Comparison of ENCODE assay signal across 8 cellular contexts in genomic region chr6:29702519-29703103, GRCh38. TPM values are rescaled to one million over a fixed set of nuclear protein-coding genes. Genes with fewer than 3 reads are reported as not detected.
A peak's percentile ranks its signal among the peaks of the same experiment; 100 is the strongest.
DNase-seq lines count a peak whose midpoint lies in the region; ATAC-seq and TF ChIP-seq lines count a peak whose summit lies in the region.

No MANE protein-coding gene starts in this region.

- WGBS in prostate gland, result 17% methylated on average over 14 of the region's 17 CpGs
- 7 to 32% methylated on average over 17 of the region's 17 CpGs for WGBS in sigmoid colon, 2 donors

- TF ChIP-seq EP300 in sigmoid colon (IDR thresholded peaks at IDR 0.05), result no peak

- peak; percentile 42 for ATAC-seq in sciatic nerve
- ATAC-seq in GM19395 (IDR thresholded peaks at IDR 0.05; ENCODE audit: unreplicated experiment), result no peak

- H3K27ac ChIP-seq in prostate gland (no peak overlapping the region), sigmoid colon (no peak overlapping the region)

- H3K9me3 ChIP-seq in prostate gland (no peaks in the 10 kb centered on the region), sigmoid colon (no peaks in the 10 kb centered on the region)

- H3K27me3 ChIP-seq in prostate gland (replicated peaks; ENCODE audit: insufficient read depth) (no peaks in the 10 kb centered on the region), sigmoid colon (peaks cover 0 to 18% (median 0%) of the 10 kb centered on the region in 3 donors)

- TF ChIP-seq POLR2A in prostate gland (IDR thresholded peaks at IDR 0.05), result no peak
- no peak for TF ChIP-seq POLR2A in sigmoid colon (IDR thresholded peaks at IDR 0.05)

- H3K4me3 ChIP-seq in GM12864 (ENCODE audit: low read depth, low read length), result no peak overlapping the region
- H3K4me3 ChIP-seq in fibroblast of villous mesenchyme (ENCODE audit: low read depth, low read length), result no peak overlapping the region
- no peak overlapping the region for H3K4me3 ChIP-seq in prostate gland
- no peak overlapping the region for H3K4me3 ChIP-seq in sigmoid colon

- TF ChIP-seq CTCF in GM12864 (IDR thresholded peaks at IDR 0.05; ENCODE audit: low read depth, low read length, missing control alignments) (peak; percentile 86), fibroblast of villous mesenchyme (IDR thresholded peaks at IDR 0.05; ENCODE audit: insufficient read depth, low read depth, low read length) (peak; percentile 73), prostate gland (IDR thresholded peaks at IDR 0.05) (peak in 2 of 4 experiments; percentile 44 to 66), sigmoid colon (IDR thresholded peaks at IDR 0.05) (peak in 1 of 4 experiments; percentile 40)

- H3K4me1 ChIP-seq in prostate gland (replicated peaks), result no peaks in the 10 kb centered on the region
- H3K4me1 ChIP-seq in sigmoid colon, result no peaks in the 10 kb centered on the region

- no peak for DNase-seq in GM12864 (ENCODE audit: low read depth)
- DNase-seq in NCI-H460 (ENCODE audit: extremely low read depth, low read depth), result peak; percentile 26
- peak; percentile 88 for DNase-seq in activated CD8-positive, alpha-beta memory T cell treated with anti-CD3 and anti-CD28 coated beads, Interleukin-2, amount 50 U/mL, for 4 hours
- peak; percentile 22 for DNase-seq in fibroblast of villous mesenchyme (ENCODE audit: low read depth)
- no peak for DNase-seq in sciatic nerve (ENCODE audit: low spot score)
- no peak for DNase-seq in prostate gland (ENCODE audit: low spot score)
- DNase-seq in sigmoid colon, result no peak

- intact Hi-C loops in sciatic nerve (cut with DNase I) (no loop called here), prostate gland (cut with DNase I) (no loop called here), sigmoid colon (cut with DNase I) (no loop called here)

- H3K36me3 ChIP-seq in prostate gland, result no peaks in the 10 kb centered on the region
- H3K36me3 ChIP-seq in sigmoid colon, result no peaks in the 10 kb centered on the region

RNA-seq across cellular contexts. Expression of gene HLA-F, which starts 20.6 kb away (rescaled TPM):
- total RNA-seq in NCI-H460 (2014; rRNA removed; shearing (Covaris generic)), result 17.7 and 18.5 TPM in 2 replicates
- 43.3 and 49.1 TPM in 2 replicates for polyA plus RNA-seq in NCI-H460 (2014; cell fraction: nucleus; rRNA removed)
- total RNA-seq in fibroblast of villous mesenchyme (27.2 and 42.2 TPM in 2 replicates), sciatic nerve (71.2 TPM), prostate gland (10 to 100 TPM; 34.0 to 62.1 TPM), sigmoid colon (10 to 100 TPM; 33.4 to 74.2 (median 38.5) TPM)
- 100 to 1,000 TPM in 1 of 3 donors, 10 to 100 TPM in 2; 43.2 to 504 (median 70.7) TPM for polyA plus RNA-seq in sigmoid colon

RNA-seq across cellular contexts. Expression of gene ZFP57, which starts 21.7 kb away (rescaled TPM):
- not detected in 2 replicates for total RNA-seq in NCI-H460 (2014; rRNA removed; shearing (Covaris generic))
- not detected in 2 replicates for polyA plus RNA-seq in NCI-H460 (2014; cell fraction: nucleus; rRNA removed)
- total RNA-seq in fibroblast of villous mesenchyme, result 0.32 TPM in 1 of 2 replicates, not detected in the other
- not detected for total RNA-seq in sciatic nerve
- 1 to 10 TPM in 1 of 2 donors, under 1 TPM in 1; 0.57 to 1.7 TPM for total RNA-seq in prostate gland
- total RNA-seq in sigmoid colon, result not detected
- polyA plus RNA-seq in sigmoid colon, result under 1 TPM in 1 of 3 donors, not detected in 2; 0.03 TPM

RNA-seq across cellular contexts. Expression of gene MOG, which starts 45.7 kb away (rescaled TPM):
- total RNA-seq in NCI-H460 (2014; rRNA removed; shearing (Covaris generic)), result not detected in 2 replicates
- polyA plus RNA-seq in NCI-H460 (2014; cell fraction: nucleus; rRNA removed), result not detected in 2 replicates
- total RNA-seq in fibroblast of villous mesenchyme, result not detected in 2 replicates
- not detected for total RNA-seq in sciatic nerve
- not detected for total RNA-seq in prostate gland
- total RNA-seq in sigmoid colon, result not detected
- under 1 TPM in 1 of 3 donors, not detected in 2; 0.22 TPM for polyA plus RNA-seq in sigmoid colon

Comparison
In these comparisons a context has a peak if more than half of its experiments do, and no peak if none do; other contexts are left out.
1. DNase-seq: peak in NCI-H460 (single experiment), activated CD8-positive, alpha-beta memory T cell treated with anti-CD3 and anti-CD28 coated beads, Interleukin-2, amount 50 U/mL, for 4 hours (single experiment) and fibroblast of villous mesenchyme (single experiment); none in GM12864 (single experiment), sciatic nerve (single experiment), prostate gland (single experiment) and sigmoid colon (single experiment).